1 cellular context compared by ENCODE assay signal in the genomic region with DNA sequence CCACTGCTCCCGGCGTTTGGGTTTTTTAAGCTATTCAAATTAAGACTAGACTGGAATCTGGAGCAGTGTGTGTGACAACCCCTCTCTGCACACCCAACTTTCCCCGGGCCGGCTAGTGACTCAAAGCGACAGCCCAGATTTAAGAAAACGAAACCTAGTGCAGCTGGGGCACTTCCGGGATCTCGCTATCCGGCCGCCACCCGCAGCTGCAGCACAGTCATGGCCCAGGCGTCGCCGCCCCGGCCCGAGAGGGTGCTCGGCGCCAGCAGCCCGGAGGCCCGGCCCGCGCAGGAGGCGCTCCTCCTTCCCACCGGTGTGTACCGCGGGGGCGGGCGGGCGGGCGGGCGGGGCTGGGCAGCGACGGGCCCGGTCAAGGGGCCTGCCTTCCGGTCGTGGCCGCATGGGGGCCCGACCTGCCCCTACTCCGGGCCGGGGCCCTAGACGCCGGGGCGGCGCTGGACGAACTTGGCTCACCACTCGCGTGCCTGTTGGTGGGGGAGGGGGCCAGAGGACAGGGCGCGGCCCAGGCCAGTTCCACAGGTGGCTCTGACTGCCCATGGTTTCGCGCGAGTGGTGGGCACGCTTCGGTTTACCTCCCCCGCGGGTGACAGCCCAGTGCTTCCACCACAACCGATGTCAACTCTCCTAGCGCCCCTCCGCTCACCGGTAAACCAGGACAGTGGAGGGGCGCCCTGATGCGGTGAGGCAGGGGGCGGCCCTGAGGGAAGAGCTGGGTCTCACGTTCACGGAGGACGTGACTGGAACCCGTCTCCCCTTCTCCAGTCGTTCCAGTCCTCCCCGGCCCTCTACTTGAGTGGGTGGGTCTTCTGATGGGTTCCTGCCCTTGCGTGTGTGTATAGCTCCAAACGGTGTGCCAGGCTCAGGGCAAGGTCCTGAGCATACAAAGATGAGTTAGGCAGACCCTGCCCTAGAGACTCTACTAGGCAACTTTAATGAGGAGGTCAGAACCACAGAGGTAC.
TF ChIP-seq lines count a peak whose summit lies in the region.

PHF11 (plus strand) TSS at position 171 of the 980 bp plus-strand sequence; CDS start at position 220, 49 bp downstream.

TF ChIP-seq in HepG2, 621 proteins besides CTCF, POLR2A, EP300 and RAD21 (continued from another document and continues in another):
- TF ChIP-seq PAXIP1 (CRISPR knock-in tag; conservative IDR thresholded peaks at IDR 0.05) (0 out of 2 replicates have a peak, but pooled peaks have one; percentile 36), PHF21A (CRISPR knock-in tag; IDR thresholded peaks at IDR 0.05) (peak; percentile 51), ZBTB8A (CRISPR knock-in tag; IDR thresholded peaks at IDR 0.05; ENCODE audit: borderline replicate concordance, low read depth) (no peak), EZH2 (conservative IDR thresholded peaks at IDR 0.05; ENCODE audit: low read depth, low read length) (no peak), ZNF839 (CRISPR knock-in tag; IDR thresholded peaks at IDR 0.05; ENCODE audit: borderline replicate concordance) (peak; percentile 51; the same call in 1 of the 2 replicates), SALL1 (CRISPR knock-in tag; IDR thresholded peaks at IDR 0.05) (peak; percentile 82), ZNF878 (CRISPR knock-in tag; IDR thresholded peaks at IDR 0.05) (no peak), RARG (CRISPR knock-in tag; IDR thresholded peaks at IDR 0.05; ENCODE audit: low read depth) (no peak), ZNF766 (CRISPR knock-in tag; IDR thresholded peaks at IDR 0.05; ENCODE audit: borderline replicate concordance) (no peak), NFRKB (IDR thresholded peaks at IDR 0.05) (no peak), PHF8 (CRISPR knock-in tag; IDR thresholded peaks at IDR 0.05) (peak; percentile 62), ZNF296 (CRISPR knock-in tag; conservative IDR thresholded peaks at IDR 0.05) (0 out of 2 replicates have a peak, but pooled peaks have one; percentile 58), NBN (conservative IDR thresholded peaks at IDR 0.05) (no peak), ZNF468 (CRISPR knock-in tag; IDR thresholded peaks at IDR 0.05) (no peak), ZNF792 (CRISPR knock-in tag; IDR thresholded peaks at IDR 0.05) (0 out of 2 replicates have a peak, but pooled peaks have one; percentile 38), GATAD1 (CRISPR knock-in tag; IDR thresholded peaks at IDR 0.05) (0 out of 2 replicates have a peak, but pooled peaks have one; percentile 6), KDM5B (CRISPR knock-in tag; IDR thresholded peaks at IDR 0.05; ENCODE audit: borderline replicate concordance) (peak; percentile 4; the same call in 1 of the 2 replicates), SRSF4 (IDR thresholded peaks at IDR 0.05; ENCODE audit: low read depth, low read length, poor library complexity, severe bottlenecking) (no peak), ZNF644 (CRISPR knock-in tag; IDR thresholded peaks at IDR 0.05; ENCODE audit: low read depth) (no peak), RCOR2 (CRISPR knock-in tag; IDR thresholded peaks at IDR 0.05) (no peak), ZBTB7A (CRISPR knock-in tag; IDR thresholded peaks at IDR 0.05) (0 out of 2 replicates have a peak, but pooled peaks have one; percentile 39), HNRNPL (IDR thresholded peaks at IDR 0.05; ENCODE audit: low read depth, low read length) (peak; percentile 67; the same call in 1 of the 2 replicates), GATA4 (IDR thresholded peaks at IDR 0.05; ENCODE audit: borderline replicate concordance, low read depth) (no peak), KIAA2018 (CRISPR knock-in tag; IDR thresholded peaks at IDR 0.05; ENCODE audit: borderline replicate concordance) (no peak), ZSCAN31 (CRISPR knock-in tag; IDR thresholded peaks at IDR 0.05; ENCODE audit: low read depth) (0 out of 2 replicates have a peak, but pooled peaks have one; percentile 60), HMGXB4 (CRISPR knock-in tag; IDR thresholded peaks at IDR 0.05; ENCODE audit: borderline replicate concordance in 1 of 2, low read depth in 1 of 2) (peak in 1 of 2 experiments; percentile 48; a peak in 2 of 4 replicates), NFAT5 (CRISPR knock-in tag; IDR thresholded peaks at IDR 0.05) (peak; percentile 11; the same call in 1 of the 2 replicates)
- TF ChIP-seq, protein P1, sequence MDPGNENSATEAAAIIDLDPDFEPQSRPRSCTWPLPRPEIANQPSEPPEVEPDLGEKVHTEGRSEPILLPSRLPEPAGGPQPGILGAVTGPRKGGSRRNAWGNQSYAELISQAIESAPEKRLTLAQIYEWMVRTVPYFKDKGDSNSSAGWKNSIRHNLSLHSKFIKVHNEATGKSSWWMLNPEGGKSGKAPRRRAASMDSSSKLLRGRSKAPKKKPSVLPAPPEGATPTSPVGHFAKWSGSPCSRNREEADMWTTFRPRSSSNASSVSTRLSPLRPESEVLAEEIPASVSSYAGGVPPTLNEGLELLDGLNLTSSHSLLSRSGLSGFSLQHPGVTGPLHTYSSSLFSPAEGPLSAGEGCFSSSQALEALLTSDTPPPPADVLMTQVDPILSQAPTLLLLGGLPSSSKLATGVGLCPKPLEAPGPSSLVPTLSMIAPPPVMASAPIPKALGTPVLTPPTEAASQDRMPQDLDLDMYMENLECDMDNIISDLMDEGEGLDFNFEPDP (CRISPR knock-in tag; conservative IDR thresholded peaks at IDR 0.05), result no peak
- TF ChIP-seq, protein P2, sequence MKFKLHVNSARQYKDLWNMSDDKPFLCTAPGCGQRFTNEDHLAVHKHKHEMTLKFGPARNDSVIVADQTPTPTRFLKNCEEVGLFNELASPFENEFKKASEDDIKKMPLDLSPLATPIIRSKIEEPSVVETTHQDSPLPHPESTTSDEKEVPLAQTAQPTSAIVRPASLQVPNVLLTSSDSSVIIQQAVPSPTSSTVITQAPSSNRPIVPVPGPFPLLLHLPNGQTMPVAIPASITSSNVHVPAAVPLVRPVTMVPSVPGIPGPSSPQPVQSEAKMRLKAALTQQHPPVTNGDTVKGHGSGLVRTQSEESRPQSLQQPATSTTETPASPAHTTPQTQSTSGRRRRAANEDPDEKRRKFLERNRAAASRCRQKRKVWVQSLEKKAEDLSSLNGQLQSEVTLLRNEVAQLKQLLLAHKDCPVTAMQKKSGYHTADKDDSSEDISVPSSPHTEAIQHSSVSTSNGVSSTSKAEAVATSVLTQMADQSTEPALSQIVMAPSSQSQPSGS (CRISPR knock-in tag; IDR thresholded peaks at IDR 0.05), result no peak
